19 cellular contexts compared by ENCODE assay signal in genomic region chr22:21714059-21714770, GRCh38. TPM values are rescaled to one million over a fixed set of nuclear protein-coding genes. Genes with fewer than 3 reads are reported as not detected.
DNase-seq lines count a peak whose midpoint lies in the region; ATAC-seq and TF ChIP-seq lines count a peak whose summit lies in the region.
"Had no signal": no experiment of that assay in that cellular context is flagged by ENCODE, and none has a peak within 500 bp of the region (broad histone marks: within the 10 kb centered on the region; RNA-seq: fewer than 3 reads in every experiment).

No MANE protein-coding gene starts in this region.

- H3K27me3 ChIP-seq in RWPE2 (ENCODE audit: insufficient read depth, poor library complexity, severe bottlenecking) (no peaks in the 10 kb centered on the region), skeletal muscle tissue (ENCODE audit: control insufficient read depth in 3 of 3, insufficient read depth in 3 of 3, low read length in 3 of 3) (no peaks in the 10 kb centered on the region), endodermal cell (ENCODE audit: control insufficient read depth, insufficient read depth, low read length, poor library complexity, severe bottlenecking) (no peaks in the 10 kb centered on the region)
- H3K27me3 ChIP-seq: hepatocyte, Peyer's patch had no signal

- H3K9me3 ChIP-seq in RWPE2 (ENCODE audit: severe bottlenecking), result peaks cover 3% of the 10 kb centered on the region
- no peaks in the 10 kb centered on the region for H3K9me3 ChIP-seq in skeletal muscle tissue (ENCODE audit: control insufficient read depth in 3 of 3, low read length in 3 of 3)
- H3K9me3 ChIP-seq in endodermal cell (ENCODE audit: control insufficient read depth, low read length), result no peaks in the 10 kb centered on the region
- H3K9me3 ChIP-seq: Peyer's patch, thoracic aorta had no signal

- H3K4me3 Mint-ChIP-seq in mesothelial cell of epicardium (no peak overlapping the region), endodermal cell (no peak overlapping the region)
- H3K4me3 Mint-ChIP-seq in naive thymus-derived CD8-positive, alpha-beta T cell, result no peak overlapping the region
- H3K4me3 Mint-ChIP-seq: activated naive CD8-positive, alpha-beta T cell had no signal

- peak overlapping the region in 2 of 3 donors; percentile 23 to 64 for H3K9ac ChIP-seq in skeletal muscle tissue (ENCODE audit: low read depth in 1 of 3, low read length in 3 of 3)
- H3K9ac ChIP-seq in endodermal cell (ENCODE audit: extremely low read depth, low read length, poor library complexity, severe bottlenecking), result no peak overlapping the region

- H3K36me3 Mint-ChIP-seq in mesothelial cell of epicardium, result peaks cover 10% of the 10 kb centered on the region
- H3K36me3 Mint-ChIP-seq in endodermal cell (ENCODE audit: low read depth), result peaks cover 14% of the 10 kb centered on the region
- no peaks in the 10 kb centered on the region for H3K36me3 Mint-ChIP-seq in naive thymus-derived CD8-positive, alpha-beta T cell
- H3K36me3 Mint-ChIP-seq: activated naive CD8-positive, alpha-beta T cell had no signal

- H3K4me1 ChIP-seq in RWPE2 (ENCODE audit: insufficient read depth, poor library complexity, severe bottlenecking), result peaks cover 19% of the 10 kb centered on the region
- peaks cover 20 to 40% (median 23%) of the 10 kb centered on the region in 3 donors for H3K4me1 ChIP-seq in skeletal muscle tissue (ENCODE audit: control insufficient read depth in 3 of 3, insufficient read depth in 3 of 3, low read length in 3 of 3)
- H3K4me1 ChIP-seq in endodermal cell (ENCODE audit: control insufficient read depth, insufficient read depth, low read length), result no peaks in the 10 kb centered on the region
- H3K4me1 ChIP-seq: Peyer's patch had no signal

- H3K36me3 ChIP-seq in RWPE2 (ENCODE audit: low read depth) (no peaks in the 10 kb centered on the region), skeletal muscle tissue (ENCODE audit: control insufficient read depth in 3 of 3, insufficient read depth in 3 of 3, low read length in 3 of 3) (peaks cover 4 to 9% (median 7%) of the 10 kb centered on the region in 3 donors), endodermal cell (ENCODE audit: control insufficient read depth, insufficient read depth, low read length) (no peaks in the 10 kb centered on the region)
- H3K36me3 ChIP-seq: Peyer's patch, thoracic aorta had no signal

- H3K27ac ChIP-seq in RWPE2 (ENCODE audit: poor library complexity, severe bottlenecking), result peak overlapping the region; percentile 30
- H3K27ac ChIP-seq in skeletal muscle tissue (ENCODE audit: low read depth, low read length), result peak overlapping the region; percentile 63
- H3K27ac ChIP-seq in endodermal cell (ENCODE audit: low read depth, low read length), result no peak overlapping the region
- H3K27ac ChIP-seq: hepatocyte, Peyer's patch, thoracic aorta had no signal

- DNase-seq in NCI-H2171 treated with DMSO at 0.1 percent for 48 hours (lab: John Stamatoyannopoulos, UW) (peak; percentile 77), RWPE2 (ENCODE audit: low spot score) (no peak), mesothelial cell of epicardium (ENCODE audit: low spot score in 2 of 2, unreplicated experiment in 2 of 2) (no peak), endodermal cell (no peak)
- DNase-seq in naive thymus-derived CD8-positive, alpha-beta T cell, result no peak
- DNase-seq: activated CD8-positive, alpha-beta memory T cell treated with anti-CD3 and anti-CD28 coated beads, Interleukin-2, amount 50 U/mL, for 4 hours; COR-L47; KG1; NCI-H1436 treated with DMSO at 0.1 percent for 48 hours; Peyer's patch; stimulated activated CD4-positive, alpha-beta T cell treated with anti-CD3 and anti-CD28 coated beads, Interleukin-2, amount 100 ng/mL, for 24 hours; stimulated activated naive CD4-positive, alpha-beta T cell had no signal

- WGBS in endodermal cell (ENCODE audit: insufficient coverage in 1 of 2, insufficient read length in 1 of 2), 2 experiments, result 93 to 94% methylated on average over 27 to 32 of the region's 32 CpGs

- peaks cover 33% of the 10 kb centered on the region for H3K4me1 Mint-ChIP-seq in mesothelial cell of epicardium
- H3K4me1 Mint-ChIP-seq in endodermal cell, result peaks cover 3% of the 10 kb centered on the region
- H3K4me1 Mint-ChIP-seq in naive thymus-derived CD8-positive, alpha-beta T cell, result peaks cover 4 to 15% (median 8%) of the 10 kb centered on the region in 4 donors

- H3K27me3 Mint-ChIP-seq in mesothelial cell of epicardium (ENCODE audit: low read depth), result no peaks in the 10 kb centered on the region
- peaks cover 2% of the 10 kb centered on the region for H3K27me3 Mint-ChIP-seq in endodermal cell (ENCODE audit: insufficient read depth)
- H3K27me3 Mint-ChIP-seq in naive thymus-derived CD8-positive, alpha-beta T cell, result no peaks in the 10 kb centered on the region
- H3K27me3 Mint-ChIP-seq: activated naive CD8-positive, alpha-beta T cell had no signal

- POLR2A ChIA-PET in naive thymus-derived CD8-positive, alpha-beta T cell (lab: Charles Lee), result no interaction called here

- H3K4me3 ChIP-seq in RWPE2 (ENCODE audit: severe bottlenecking), result no peak overlapping the region
- H3K4me3 ChIP-seq in skeletal muscle tissue (ENCODE audit: low read length in 3 of 3), result peak overlapping the region in 2 of 3 donors; percentile 29 to 39
- H3K4me3 ChIP-seq in endodermal cell (ENCODE audit: low read length), result no peak overlapping the region
- H3K4me3 ChIP-seq: hepatocyte, lung, Peyer's patch had no signal

- H3K27ac Mint-ChIP-seq in mesothelial cell of epicardium (peak overlapping the region; percentile 37), endodermal cell (no peak overlapping the region)
- H3K27ac Mint-ChIP-seq in naive thymus-derived CD8-positive, alpha-beta T cell, result no peak overlapping the region
- H3K27ac Mint-ChIP-seq: activated naive CD8-positive, alpha-beta T cell; activated T-helper 2 cell treated with anti-CD3 and anti-CD28 coated beads, Interferon-gamma antibody, Interleukin-2, Interleukin-4, amounts not matched to agents 10 μg/mL and 5 μg/mL and 100 μg/mL, durations not matched to agents 14 hours and 24 hours and 36 hours had no signal

- H3K9me3 Mint-ChIP-seq in mesothelial cell of epicardium, result no peaks in the 10 kb centered on the region
- H3K9me3 Mint-ChIP-seq in endodermal cell, result no peaks in the 10 kb centered on the region
- no peaks in the 10 kb centered on the region for H3K9me3 Mint-ChIP-seq in naive thymus-derived CD8-positive, alpha-beta T cell
- H3K9me3 Mint-ChIP-seq: activated T-helper 2 cell treated with anti-CD3 and anti-CD28 coated beads, Interferon-gamma antibody, Interleukin-2, Interleukin-4, amounts not matched to agents 10 μg/mL and 5 μg/mL and 100 μg/mL, durations not matched to agents 14 hours and 24 hours and 36 hours had no signal

- ATAC-seq in RWPE2 (ENCODE audit: low read depth) (no peak), GM21447 (IDR thresholded peaks at IDR 0.05; ENCODE audit: unreplicated experiment) (no peak)
- ATAC-seq in naive thymus-derived CD8-positive, alpha-beta T cell, result no peak

- no peak for TF ChIP-seq CTCF in RWPE2 (IDR thresholded peaks at IDR 0.05; ENCODE audit: poor library complexity, severe bottlenecking)
- TF ChIP-seq CTCF in mesothelial cell of epicardium (IDR thresholded peaks at IDR 0.05; ENCODE audit: unreplicated experiment), result no peak
- no peak for TF ChIP-seq CTCF in endodermal cell (conservative IDR thresholded peaks at IDR 0.05)

RNA-seq across cellular contexts. Expression of gene YPEL1, which starts 21.4 kb away (rescaled TPM):
- total RNA-seq in mesothelial cell of epicardium (17.2 to 18.4 TPM (median 17.8 TPM) in 3 replicates), skeletal muscle tissue (20.4 TPM), endodermal cell (10 to 100 TPM; 13.4 to 23.4 TPM)
- 27.1 TPM for polyA plus RNA-seq in endodermal cell (2013, experiment 1 of 2)
- polyA plus RNA-seq in endodermal cell (2013, experiment 2 of 2), result 27.2 TPM
- 1 to 10 TPM; 5.3 to 6.7 TPM for total RNA-seq in naive thymus-derived CD8-positive, alpha-beta T cell
- polyA plus RNA-seq in naive thymus-derived CD8-positive, alpha-beta T cell, result 10 to 100 TPM in 1 of 3 donors, 1 to 10 TPM in 2; 1.8 to 15.3 (median 3.3) TPM

RNA-seq across cellular contexts. Expression of gene PPIL2, which starts 48.4 kb away (rescaled TPM):
- total RNA-seq in mesothelial cell of epicardium (40.5 to 44.8 TPM (median 41.2 TPM) in 3 replicates), skeletal muscle tissue (17.7 TPM), endodermal cell (10 to 100 TPM; 39.9 to 41.2 TPM)
- 39.4 TPM for polyA plus RNA-seq in endodermal cell (2013, experiment 1 of 2)
- 35.8 TPM for polyA plus RNA-seq in endodermal cell (2013, experiment 2 of 2)
- total RNA-seq in naive thymus-derived CD8-positive, alpha-beta T cell, result 10 to 100 TPM; 78.0 to 79.0 TPM
- polyA plus RNA-seq in naive thymus-derived CD8-positive, alpha-beta T cell, result 10 to 100 TPM; 19.3 to 44.5 (median 19.8) TPM

Comparison
In these comparisons a context has a peak if more than half of its experiments do, and no peak if none do; other contexts are left out.
1. H3K4me3 ChIP-seq: peak in skeletal muscle tissue (2 of 3); none in RWPE2 (single experiment) and endodermal cell (single experiment).